Comparison of ENCODE assay signal across 1 cellular context in genomic region chr11:7448126-7448525, GRCh38.
TF ChIP-seq lines count a peak whose summit lies in the region.

No MANE protein-coding gene starts in this region.

TF ChIP-seq in WTC11, 78 proteins besides CTCF, POLR2A, EP300 and RAD21 (continued from another document):
- TF ChIP-seq IRF1 (CRISPR knock-in tag; IDR thresholded peaks at IDR 0.05) (no peak), ARID4B (CRISPR knock-in tag; IDR thresholded peaks at IDR 0.05; ENCODE audit: borderline replicate concordance) (no peak), HMGXB4 (CRISPR knock-in tag; IDR thresholded peaks at IDR 0.05) (no peak), PRRX2 (CRISPR knock-in tag; IDR thresholded peaks at IDR 0.05) (no peak)
